In the genomic region with DNA sequence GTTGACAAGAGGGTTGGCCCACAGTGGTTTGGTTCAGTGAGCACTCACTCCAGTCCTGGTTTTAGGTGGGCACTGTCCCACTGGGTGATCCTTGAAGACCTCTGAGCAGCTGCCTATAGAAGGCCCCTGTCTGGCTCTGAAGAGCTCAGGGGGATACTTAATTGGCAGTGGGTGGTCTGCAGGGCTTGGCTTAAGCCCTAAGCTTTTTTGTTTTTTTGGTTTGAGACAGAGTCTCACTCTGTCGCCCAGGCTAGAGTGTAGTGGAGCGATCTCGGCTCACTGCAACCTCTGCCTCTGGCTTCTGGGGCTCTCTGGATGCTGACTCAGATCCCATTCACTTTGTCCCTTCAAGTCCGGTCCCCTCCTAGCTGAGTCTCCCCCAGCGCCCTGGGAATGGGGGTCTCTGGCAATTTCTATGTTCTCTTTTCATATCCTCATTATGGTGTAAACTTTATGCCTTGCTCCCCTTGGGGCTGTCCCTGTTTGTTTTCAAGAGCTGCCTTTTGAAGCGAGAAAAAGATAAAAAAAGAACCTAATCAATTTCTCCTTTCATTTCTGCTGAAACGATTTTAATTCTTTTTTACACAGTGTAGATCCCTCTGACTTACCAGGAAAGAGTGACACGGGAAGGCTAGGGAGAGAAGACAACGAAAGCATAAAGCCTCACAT, we compare ENCODE assay signal across 15 cellular contexts. TPM values are rescaled to one million over a fixed set of nuclear protein-coding genes. Genes with fewer than 3 reads are reported as not detected.
DNase-seq lines count a peak whose midpoint lies in the region; ATAC-seq and TF ChIP-seq lines count a peak whose summit lies in the region.
"Had no signal": no experiment of that assay in that cellular context is flagged by ENCODE, and none has a peak within 500 bp of the region (broad histone marks: within the 10 kb centered on the region; RNA-seq: fewer than 3 reads in every experiment).

No MANE protein-coding gene starts in this region.

- no peak overlapping the region for H3K23ac ChIP-seq in neuronal stem cell (ENCODE audit: low read depth, low read length, poor library complexity)

- peaks cover 19% of the 10 kb centered on the region for H3K36me3 Mint-ChIP-seq in Calu3 (ENCODE audit: insufficient read depth, unreplicated experiment)
- H3K36me3 Mint-ChIP-seq in stimulated activated memory B cell treated with anti-CD40 and anti-IgM and Interleukin-4, amounts not matched to agents 10 μg/mL and 1 μg/mL and 100 μg/mL, for 72 hours = no peaks in the 10 kb centered on the region
- no peaks in the 10 kb centered on the region for H3K36me3 Mint-ChIP-seq in activated T-cell treated with anti-CD3 and anti-CD28 coated beads, Interleukin-2, amount 50 U/mL, for 4 hours (ENCODE audit: insufficient read depth)
- H3K36me3 Mint-ChIP-seq: CD8-positive, alpha-beta memory T cell had no signal

- H3K4me1 ChIP-seq in SJCRH30 (peaks cover 18% of the 10 kb centered on the region), left lung (no peaks in the 10 kb centered on the region), neuronal stem cell (ENCODE audit: control insufficient read depth in 2 of 2, insufficient read depth in 1 of 2, low read depth in 1 of 2, low read length in 2 of 2) (peaks cover 0 to 6% of the 10 kb centered on the region in 2 donors)

- no peaks in the 10 kb centered on the region for H3K79me1 ChIP-seq in neuronal stem cell (ENCODE audit: low read depth, low read length)

- no peak overlapping the region for H3K4ac ChIP-seq in neuronal stem cell (ENCODE audit: low read length)

- peaks cover 15% of the 10 kb centered on the region for H3K4me1 Mint-ChIP-seq in Calu3 (ENCODE audit: low read depth, unreplicated experiment)
- peaks cover 13% of the 10 kb centered on the region for H3K4me1 Mint-ChIP-seq in stimulated activated memory B cell treated with anti-CD40 and anti-IgM and Interleukin-4, amounts not matched to agents 10 μg/mL and 1 μg/mL and 100 μg/mL, for 72 hours
- no peaks in the 10 kb centered on the region for H3K4me1 Mint-ChIP-seq in activated T-cell treated with anti-CD3 and anti-CD28 coated beads, Interleukin-2, amount 50 U/mL, for 4 hours (ENCODE audit: low read depth)
- H3K4me1 Mint-ChIP-seq: CD8-positive, alpha-beta memory T cell had no signal

- peak overlapping the region; percentile 83 for H3K27ac Mint-ChIP-seq in Calu3 (ENCODE audit: unreplicated experiment)
- H3K27ac Mint-ChIP-seq in stimulated activated memory B cell treated with anti-CD40 and anti-IgM and Interleukin-4, amounts not matched to agents 10 μg/mL and 1 μg/mL and 100 μg/mL, for 72 hours = peak overlapping the region; percentile 57
- H3K27ac Mint-ChIP-seq: CD8-positive, alpha-beta memory T cell had no signal

- WGBS in neuronal stem cell (ENCODE audit: extremely low coverage in 2 of 2, insufficient read length in 2 of 2, insufficient replicate concordance in 1 of 2), 2 donors = no CpG with 5 or more reads among the region's 9 CpGs

- H3K27me3 ChIP-seq in SJCRH30 (no peaks in the 10 kb centered on the region), left lung (peaks cover 0 to 67% of the 10 kb centered on the region in 2 donors), neuronal stem cell (ENCODE audit: control insufficient read depth in 3 of 3, insufficient read depth in 3 of 3, low read depth in 1 of 3, low read length in 3 of 3) (peaks cover 0 to 10% (median 0%) of the 10 kb centered on the region in 3 experiments)
- H3K27me3 ChIP-seq: MG63 had no signal

- CTCF ChIA-PET in Calu3 (lab: Charles Lee) = interaction anchor here (0.7 kb wide), 1 partner anchor 14 kb away, joined by 3 read pairs; no protein-coding TSS in a partner anchor

- peaks cover 21% of the 10 kb centered on the region for H3K27me3 Mint-ChIP-seq in Calu3 (ENCODE audit: unreplicated experiment)
- H3K27me3 Mint-ChIP-seq in stimulated activated memory B cell treated with anti-CD40 and anti-IgM and Interleukin-4, amounts not matched to agents 10 μg/mL and 1 μg/mL and 100 μg/mL, for 72 hours = peaks cover 50% of the 10 kb centered on the region
- peaks cover 48% of the 10 kb centered on the region for H3K27me3 Mint-ChIP-seq in activated T-cell treated with anti-CD3 and anti-CD28 coated beads, Interleukin-2, amount 50 U/mL, for 4 hours (ENCODE audit: low read depth)

- no peak overlapping the region for H3K4me2 ChIP-seq in neuronal stem cell (ENCODE audit: insufficient read depth, low read length, poor library complexity, severe bottlenecking)

- H2BK12ac ChIP-seq in neuronal stem cell (ENCODE audit: low read length) = no peak overlapping the region

- 0 out of 2 replicates have a peak overlapping the region, but pooled peaks have one; percentile 43 for H3K27ac ChIP-seq in SJCRH30
- no peak overlapping the region for H3K27ac ChIP-seq in left lung
- no peak overlapping the region for H3K27ac ChIP-seq in neuronal stem cell (replicated peaks; ENCODE audit: low read length)

- H2AFZ ChIP-seq in neuronal stem cell (ENCODE audit: low read length) = no peak overlapping the region

- no peak overlapping the region for H3K9ac ChIP-seq in neuronal stem cell (ENCODE audit: low read depth, low read length, poor library complexity)

- H3K36me3 ChIP-seq in SJCRH30 (no peaks in the 10 kb centered on the region), left lung (no peaks in the 10 kb centered on the region), neuronal stem cell (replicated peaks in 1 of 2; ENCODE audit: control insufficient read depth in 2 of 2, insufficient read depth in 2 of 2, low read length in 2 of 2) (no peaks in the 10 kb centered on the region)
- H3K36me3 ChIP-seq: MG63 had no signal

- no peak overlapping the region for H4K8ac ChIP-seq in neuronal stem cell (ENCODE audit: low read depth, low read length)

- H3K4me3 ChIP-seq in SJCRH30 (no peak overlapping the region), left lung (no peak overlapping the region), neuronal stem cell (ENCODE audit: low read length in 2 of 2) (no peak overlapping the region)
- H3K4me3 ChIP-seq: MG63 had no signal

- H2AK5ac ChIP-seq in neuronal stem cell (ENCODE audit: low read depth, low read length) = no peak overlapping the region

- no peak overlapping the region for H2BK120ac ChIP-seq in neuronal stem cell (ENCODE audit: low read depth, low read length)

- no peak overlapping the region for H2BK5ac ChIP-seq in neuronal stem cell (ENCODE audit: low read length)

- no peak overlapping the region for H3K14ac ChIP-seq in neuronal stem cell (ENCODE audit: low read length)

- no peak overlapping the region for H2BK15ac ChIP-seq in neuronal stem cell (ENCODE audit: low read length)

- DNase-seq in Calu3 (no peak), SJCRH30 (peak; percentile 60 to 71), epidermal melanocyte (ENCODE audit: insufficient read length, low spot score) (peak; percentile 1), left lung (no peak), neuronal stem cell (ENCODE audit: low spot score) (no peak)
- DNase-seq in activated T-cell treated with anti-CD3 and anti-CD28 coated beads, Interleukin-2, amount 50 U/mL, for 4 hours = no peak
- DNase-seq: ACHN; CD8-positive, alpha-beta memory T cell; GOT3; HFFc6; NCI-H1092 treated with DMSO at 0.1 percent for 48 hours; NCI-H1694; NCI-H748 treated with DMSO at 0.1 percent for 48 hours had no signal

- BruUV-seq in Calu3 (replicated peaks; lab: Mats Ljungman, UMichigan) = no TSS peak

- ATAC-seq in stimulated activated memory B cell treated with anti-CD40 and anti-IgM and Interleukin-4, amounts not matched to agents 10 μg/mL and 1 μg/mL and 100 μg/mL, for 72 hours = peak; percentile 37
- ATAC-seq in activated T-cell treated with anti-CD3 and anti-CD28 coated beads, Interleukin-2, amount 50 U/mL, for 4 hours = no peak
- no peak for ATAC-seq in left lung

- H3K4me3 Mint-ChIP-seq in Calu3 (ENCODE audit: low read depth, unreplicated experiment) = no peak overlapping the region
- H3K4me3 Mint-ChIP-seq in stimulated activated memory B cell treated with anti-CD40 and anti-IgM and Interleukin-4, amounts not matched to agents 10 μg/mL and 1 μg/mL and 100 μg/mL, for 72 hours = no peak overlapping the region
- H3K4me3 Mint-ChIP-seq in activated T-cell treated with anti-CD3 and anti-CD28 coated beads, Interleukin-2, amount 50 U/mL, for 4 hours = no peak overlapping the region
- H3K4me3 Mint-ChIP-seq: CD8-positive, alpha-beta memory T cell; HFFc6 had no signal

- no peak overlapping the region for H3K18ac ChIP-seq in neuronal stem cell (ENCODE audit: low read length)

- H3K9me3 Mint-ChIP-seq in Calu3 (ENCODE audit: low read depth, unreplicated experiment) = no peaks in the 10 kb centered on the region
- H3K9me3 Mint-ChIP-seq in stimulated activated memory B cell treated with anti-CD40 and anti-IgM and Interleukin-4, amounts not matched to agents 10 μg/mL and 1 μg/mL and 100 μg/mL, for 72 hours = no peaks in the 10 kb centered on the region
- H3K9me3 Mint-ChIP-seq in activated T-cell treated with anti-CD3 and anti-CD28 coated beads, Interleukin-2, amount 50 U/mL, for 4 hours = no peaks in the 10 kb centered on the region
- H3K9me3 Mint-ChIP-seq: CD8-positive, alpha-beta memory T cell; HFFc6 had no signal

- intact Hi-C loops in Calu3 (cut with micrococcal nuclease; ENCODE audit: unreplicated experiment) (no loop called here), left lung (cut with DNase I) (no loop called here)

- no peak overlapping the region for H4K91ac ChIP-seq in neuronal stem cell (ENCODE audit: low read depth, low read length, poor library complexity)

- H3K9me3 ChIP-seq in SJCRH30 (replicated peaks) (no peaks in the 10 kb centered on the region), left lung (no peaks in the 10 kb centered on the region), neuronal stem cell (replicated peaks in 1 of 2; ENCODE audit: control insufficient read depth in 2 of 2, insufficient read depth in 1 of 2, low read depth in 1 of 2, low read length in 2 of 2) (peaks cover 0 to 4% of the 10 kb centered on the region in 2 donors)
- H3K9me3 ChIP-seq: MG63 had no signal

- no peak for TF ChIP-seq CTCF in Calu3 (IDR thresholded peaks at IDR 0.05; ENCODE audit: unreplicated experiment)
- TF ChIP-seq CTCF in left lung (IDR thresholded peaks at IDR 0.05) = no peak

RNA-seq across cellular contexts. Expression of a gene that starts 12.2 kb away (rescaled TPM):
- total RNA-seq in Calu3 (2022) (3.9 and 6.8 TPM in 2 replicates), left lung (under 1 TPM; 0.31 to 0.70 TPM)
- total RNA-seq in SJCRH30 (2014; rRNA removed; shearing (Covaris generic)) = 7.4 and 9.3 TPM in 2 replicates
- total RNA-seq in activated T-cell treated with anti-CD3 and anti-CD28 coated beads, Interleukin-2, amount 50 U/mL, for 4 hours = 10 to 100 TPM in 1 of 3 donors, 1 to 10 TPM in 2; 6.7 to 10.2 (median 7.0) TPM
- polyA plus RNA-seq in neuronal stem cell (2013, experiment 1 of 2) = 8.5 TPM
- 8.4 TPM for polyA plus RNA-seq in neuronal stem cell (2013, experiment 2 of 2)
- polyA plus RNA-seq: CD8-positive, alpha-beta memory T cell had no signal

Comparison
In these comparisons a context has a peak if more than half of its experiments do, and no peak if none do; other contexts are left out.
1. DNase-seq: peak in SJCRH30 (2 of 2) and epidermal melanocyte (single experiment); none in Calu3 (single experiment), activated T-cell treated with anti-CD3 and anti-CD28 coated beads, Interleukin-2, amount 50 U/mL, for 4 hours (single experiment), left lung (0 of 2) and neuronal stem cell (single experiment).